In genomic region chr3:134291300-134292254, GRCh38 we compare ENCODE assay signal across 10 cellular contexts. TPM values are rescaled to one million over a fixed set of nuclear protein-coding genes. Genes with fewer than 3 reads are reported as not detected.
DNase-seq lines count a peak whose midpoint lies in the region; ATAC-seq, FAIRE-seq and TF ChIP-seq lines count a peak whose summit lies in the region.
"Had no signal": no experiment of that assay in that cellular context is flagged by ENCODE, and none has a peak within 500 bp of the region (broad histone marks: within the 10 kb centered on the region; RNA-seq: fewer than 3 reads in every experiment).

No MANE protein-coding gene starts in this region.

- intact Hi-C loops in Panc1 (cut with micrococcal nuclease; ENCODE audit: unreplicated experiment), result no loop called here
- intact Hi-C loops in pancreas (cut with DNase I), result loop anchor here in 1 of 3 donors (10.0 kb wide), 1 partner anchor 77 kb away; no protein-coding TSS in a partner anchor
- intact Hi-C loops in CD14-positive monocyte (cut with micrococcal nuclease), result no loop called here

- BruUV-seq in Panc1 (replicated peaks; lab: Mats Ljungman, UMichigan), result no TSS peak

- peak; percentile 81 for DNase-seq in DMS 273 (lab: John Stamatoyannopoulos, UW; ENCODE audit: unreplicated experiment)
- DNase-seq in Panc1 (ENCODE audit: low read depth, low spot score), result no peak
- DNase-seq in fibroblast of pulmonary artery (ENCODE audit: low read depth), result peak; percentile 93
- peak in 3 of 6 donors; percentile 26 to 31 (median 30) for DNase-seq in pancreas
- DNase-seq in dermis blood vessel endothelial cell, result no peak
- DNase-seq in amniotic stem cell (lab: John Stamatoyannopoulos, UW), result no peak
- DNase-seq in CD14-positive monocyte (ENCODE audit: low spot score), result no peak

- CTCF ChIA-PET in Panc1 (lab: Charles Lee), result no interaction called here

- 0 out of 2 replicates have a peak, but pooled peaks have one; percentile 21 for ATAC-seq in Panc1
- ATAC-seq in pancreas, result peak in 3 of 4 donors; percentile 49 to 70 (median 54)
- ATAC-seq in HG02610 (IDR thresholded peaks at IDR 0.05; ENCODE audit: unreplicated experiment), result no peak

- H3K27me3 ChIP-seq in Panc1 (ENCODE audit: control insufficient read depth, insufficient read depth, low read length) (no peaks in the 10 kb centered on the region), pancreas (no peaks in the 10 kb centered on the region)

- peaks cover 0 to 3% (median 0%) of the 10 kb centered on the region in 7 donors for H3K9me3 Mint-ChIP-seq in CD14-positive monocyte
- H3K9me3 Mint-ChIP-seq: activated naive CD4-positive, alpha-beta T cell treated with anti-CD3 and anti-CD28 coated beads, Interleukin-2, amount 50 U/mL, for 24 hours had no signal

- TF ChIP-seq CTCF in Panc1 (IDR thresholded peaks at IDR 0.05) (no peak), fibroblast of pulmonary artery (IDR thresholded peaks at IDR 0.05; ENCODE audit: low read length, missing control alignments) (no peak), pancreas (IDR thresholded peaks at IDR 0.05) (no peak), CD14-positive monocyte (IDR thresholded peaks at IDR 0.05) (no peak)

- no peaks in the 10 kb centered on the region for H3K36me3 Mint-ChIP-seq in CD14-positive monocyte
- H3K36me3 Mint-ChIP-seq: activated naive CD4-positive, alpha-beta T cell treated with anti-CD3 and anti-CD28 coated beads, Interleukin-2, amount 50 U/mL, for 24 hours had no signal

- H3K4me3 Mint-ChIP-seq in CD14-positive monocyte, result peak overlapping the region in 1 of 2 donors; percentile 9
- H3K4me3 Mint-ChIP-seq: activated naive CD4-positive, alpha-beta T cell treated with anti-CD3 and anti-CD28 coated beads, Interleukin-2, amount 50 U/mL, for 24 hours had no signal

- H3K4me1 ChIP-seq in Panc1 (ENCODE audit: control insufficient read depth, insufficient read depth, low read length) (no peaks in the 10 kb centered on the region), pancreas (peaks cover 0 to 5% (median 0%) of the 10 kb centered on the region in 3 donors)

- no peaks in the 10 kb centered on the region for H3K36me3 ChIP-seq in Panc1 (ENCODE audit: control insufficient read depth, insufficient read depth, low read length)
- H3K36me3 ChIP-seq in pancreas, result no peaks in the 10 kb centered on the region

- H3K27ac Mint-ChIP-seq in CD14-positive monocyte, result peak overlapping the region in 2 of 7 donors; percentile 15 to 63
- H3K27ac Mint-ChIP-seq: activated naive CD4-positive, alpha-beta T cell treated with anti-CD3 and anti-CD28 coated beads, Interleukin-2, amount 50 U/mL, for 24 hours had no signal

- in situ Hi-C loops in Panc1 (cut with HindIII; ENCODE audit: low pct_unique_long_range_greater_than_20kb, low sequenced_read_pairs), result no loop called here

- peaks cover 2% of the 10 kb centered on the region for H3K4me1 Mint-ChIP-seq in CD14-positive monocyte

- H3K27ac ChIP-seq in Panc1 (ENCODE audit: low read length) (peak overlapping the region; percentile 14; the same call in 1 of the 2 replicates), pancreas (no peak overlapping the region)

- POLR2A ChIA-PET in Panc1 (lab: Charles Lee), result no interaction called here

- 52 to 74% methylated on average over 4 of the region's 4 CpGs for WGBS in pancreas, 2 donors

- H3K4me3 ChIP-seq in Panc1 (ENCODE audit: low read depth in 2 of 2, low read length in 2 of 2) (no peak overlapping the region), fibroblast of pulmonary artery (replicated peaks; ENCODE audit: low read depth, low read length) (no peak overlapping the region), pancreas (no peak overlapping the region)

- H3K9me3 ChIP-seq in Panc1 (ENCODE audit: control insufficient read depth, insufficient read depth, low read depth, low read length), result peaks cover 4% of the 10 kb centered on the region; the same call in 1 of the 2 replicates
- H3K9me3 ChIP-seq in pancreas, result no peaks in the 10 kb centered on the region

- no peak for FAIRE-seq in pancreas (lab: Jason Lieb, UNC)
- FAIRE-seq: islet of Langerhans had no signal

- H3K27me3 Mint-ChIP-seq in CD14-positive monocyte (ENCODE audit: low read depth in 3 of 3), result peaks cover 3 to 19% (median 17%) of the 10 kb centered on the region in 3 donors

RNA-seq across cellular contexts. Expression of gene RYK, which starts 40.9 kb away (rescaled TPM):
- 82.7 TPM for total RNA-seq in Panc1 (2021; ENCODE audit: unreplicated experiment)
- polyA plus RNA-seq in Panc1 (2012; ENCODE audit: insufficient read length), result 61.9 TPM
- 10 to 100 TPM; 14.9 to 31.9 (median 20.5) TPM for total RNA-seq in pancreas
- 10 to 100 TPM; 13.8 to 22.8 TPM for polyA plus RNA-seq in pancreas
- 91.6 and 103 TPM in 2 replicates for total RNA-seq in dermis blood vessel endothelial cell
- 1 to 10 TPM; 3.5 to 5.0 TPM for polyA plus RNA-seq in CD14-positive monocyte

Comparison
In these comparisons a context has a peak if more than half of its experiments do, and no peak if none do; other contexts are left out.
1. DNase-seq: peak in DMS 273 (single experiment) and fibroblast of pulmonary artery (single experiment); none in Panc1 (single experiment), dermis blood vessel endothelial cell (single experiment), amniotic stem cell (single experiment) and CD14-positive monocyte (single experiment).